6 cellular contexts compared by ENCODE assay signal in genomic region chr5:177402271-177403043, GRCh38. TPM values are rescaled to one million over a fixed set of nuclear protein-coding genes. Genes with fewer than 3 reads are reported as not detected.
DNase-seq lines count a peak whose midpoint lies in the region; ATAC-seq and TF ChIP-seq lines count a peak whose summit lies in the region.

No MANE protein-coding gene starts in this region.

- intact Hi-C loops in Panc1 (cut with micrococcal nuclease; ENCODE audit: unreplicated experiment), result loop anchor here (2.0 kb wide), 1 partner anchor 54 kb away; no protein-coding TSS in a partner anchor
- intact Hi-C loops in body of pancreas (cut with DNase I), result no loop called here

- WGBS in body of pancreas, 2 donors, result 4 to 8% methylated on average over 7 to 48 of the region's 49 CpGs

- peaks cover 0 to 9% (median 0%) of the 10 kb centered on the region in 5 donors for H3K27me3 Mint-ChIP-seq in naive thymus-derived CD8-positive, alpha-beta T cell

- BruUV-seq in Panc1 (replicated peaks; lab: Mats Ljungman, UMichigan), result no TSS peak

- H3K4me1 ChIP-seq in Panc1 (ENCODE audit: control insufficient read depth, insufficient read depth, low read length) (peaks cover 10% of the 10 kb centered on the region), body of pancreas (peaks cover 37% of the 10 kb centered on the region)

- DNase-seq in H7 (peak; percentile 96), Panc1 (ENCODE audit: low read depth, low spot score) (no peak), body of pancreas (peak; percentile 78 to 85 (median 84)), GF-D8 (lab: John Stamatoyannopoulos, UW) (no peak)
- DNase-seq in naive thymus-derived CD8-positive, alpha-beta T cell, result peak; percentile 45 to 82 (median 54)

- peak overlapping the region in 4 of 10 donors; percentile 51 to 88 (median 58) for H3K27ac Mint-ChIP-seq in naive thymus-derived CD8-positive, alpha-beta T cell

- H3K4me3 ChIP-seq in H7 (ENCODE audit: insufficient read depth, low read depth, low read length) (peak overlapping the region; percentile 60), Panc1 (ENCODE audit: low read depth in 2 of 2, low read length in 2 of 2) (peak overlapping the region; percentile 60 to 86), body of pancreas (no peak overlapping the region)

- H3K27ac ChIP-seq in Panc1 (ENCODE audit: low read length) (peak overlapping the region; percentile 72), body of pancreas (no peak overlapping the region)

- H3K36me3 Mint-ChIP-seq in naive thymus-derived CD8-positive, alpha-beta T cell, result no peaks in the 10 kb centered on the region

- peak overlapping the region; percentile 75 to 89 (median 82) for H3K4me3 Mint-ChIP-seq in naive thymus-derived CD8-positive, alpha-beta T cell

- TF ChIP-seq POLR2A in body of pancreas (IDR thresholded peaks at IDR 0.05), result no peak

- peak; percentile 19 for TF ChIP-seq CTCF in Panc1 (IDR thresholded peaks at IDR 0.05)
- peak; percentile 18 to 73 (median 58) for TF ChIP-seq CTCF in body of pancreas (IDR thresholded peaks at IDR 0.05)

- CTCF ChIA-PET in Panc1 (lab: Charles Lee), result interaction anchor here (0.6 to 4.3 kb wide), 12 partner anchors 10 to 289 kb away, joined by 3 to 34 read pairs (median 4); partner anchors contain the start of gene GRK6

- H3K9me3 ChIP-seq in Panc1 (ENCODE audit: control insufficient read depth, insufficient read depth, low read depth, low read length) (no peaks in the 10 kb centered on the region), body of pancreas (no peaks in the 10 kb centered on the region)

- in situ Hi-C loops in Panc1 (cut with HindIII; ENCODE audit: low pct_unique_long_range_greater_than_20kb, low sequenced_read_pairs), result no loop called here

- H3K27me3 ChIP-seq in H7 (ENCODE audit: control insufficient read depth, insufficient read depth, low read length) (peaks cover 51% of the 10 kb centered on the region), Panc1 (ENCODE audit: control insufficient read depth, insufficient read depth, low read length) (no peaks in the 10 kb centered on the region), body of pancreas (peaks cover 0 to 18% of the 10 kb centered on the region in 2 donors)

- H3K4me1 Mint-ChIP-seq in naive thymus-derived CD8-positive, alpha-beta T cell, result peaks cover 2 to 47% (median 36%) of the 10 kb centered on the region in 4 donors

- ATAC-seq in Panc1, result peak; percentile 79
- peak; percentile 69 for ATAC-seq in body of pancreas
- ATAC-seq in naive thymus-derived CD8-positive, alpha-beta T cell, result peak; percentile 44 to 53
- no peak for ATAC-seq in HG02981 (IDR thresholded peaks at IDR 0.05; ENCODE audit: unreplicated experiment)

- POLR2A ChIA-PET in Panc1 (lab: Charles Lee), result interaction anchor here (0.6 to 0.8 kb wide), 3 partner anchors 70 to 143 kb away, joined by 3 to 8 read pairs (median 7); no protein-coding TSS in a partner anchor
- POLR2A ChIA-PET in naive thymus-derived CD8-positive, alpha-beta T cell (lab: Charles Lee), result interaction anchor here (0.6 to 34.6 kb wide), 17 partner anchors 9 to 98 kb away, joined by 3 to 1530 read pairs (median 4); partner anchors contain the start of genes GRK6, MXD3, PDLIM7 and PRR7

- H3K36me3 ChIP-seq in H7 (replicated peaks; ENCODE audit: control insufficient read depth, insufficient read depth, low read length) (no peaks in the 10 kb centered on the region), Panc1 (ENCODE audit: control insufficient read depth, insufficient read depth, low read length) (no peaks in the 10 kb centered on the region), body of pancreas (replicated peaks in 1 of 2; ENCODE audit: insufficient read depth in 1 of 2, low read depth in 2 of 2) (no peaks in the 10 kb centered on the region)

- H3K9me3 Mint-ChIP-seq in naive thymus-derived CD8-positive, alpha-beta T cell, result no peaks in the 10 kb centered on the region

RNA-seq across cellular contexts. Expression of gene PFN3, which starts 2.0 kb away (rescaled TPM):
- total RNA-seq in H7 (2014; rRNA removed; shearing (Covaris generic)), result not detected in 2 replicates
- total RNA-seq in Panc1 (2021; ENCODE audit: unreplicated experiment) (not detected), body of pancreas (not detected)
- not detected for polyA plus RNA-seq in Panc1 (2012; ENCODE audit: insufficient read length)
- not detected for total RNA-seq in naive thymus-derived CD8-positive, alpha-beta T cell
- not detected for polyA plus RNA-seq in naive thymus-derived CD8-positive, alpha-beta T cell

RNA-seq across cellular contexts. Expression of gene F12, which starts 6.9 kb away (rescaled TPM):
- 3.2 and 3.7 TPM in 2 replicates for total RNA-seq in H7 (2014; rRNA removed; shearing (Covaris generic))
- total RNA-seq in Panc1 (2021; ENCODE audit: unreplicated experiment) (13.4 TPM), body of pancreas (1 to 10 TPM in 1 of 2 donors, under 1 TPM in 1; 0.33 to 4.4 TPM)
- 51.9 TPM for polyA plus RNA-seq in Panc1 (2012; ENCODE audit: insufficient read length)
- not detected for total RNA-seq in naive thymus-derived CD8-positive, alpha-beta T cell
- under 1 TPM; 0.21 to 0.26 (median 0.25) TPM for polyA plus RNA-seq in naive thymus-derived CD8-positive, alpha-beta T cell

RNA-seq across cellular contexts. Expression of gene SLC34A1, which starts 18.2 kb away (rescaled TPM):
- total RNA-seq in H7 (2014; rRNA removed; shearing (Covaris generic)), result not detected in 2 replicates
- total RNA-seq in Panc1 (2021; ENCODE audit: unreplicated experiment) (not detected), body of pancreas (not detected)
- not detected for polyA plus RNA-seq in Panc1 (2012; ENCODE audit: insufficient read length)
- total RNA-seq in naive thymus-derived CD8-positive, alpha-beta T cell, result under 1 TPM; 0.16 to 0.25 TPM
- not detected for polyA plus RNA-seq in naive thymus-derived CD8-positive, alpha-beta T cell

RNA-seq across cellular contexts. Expression of gene GRK6, which starts 24.0 kb away (rescaled TPM):
- 62.4 and 66.8 TPM in 2 replicates for total RNA-seq in H7 (2014; rRNA removed; shearing (Covaris generic))
- total RNA-seq in Panc1 (2021; ENCODE audit: unreplicated experiment), result 56.1 TPM
- 68.7 TPM for polyA plus RNA-seq in Panc1 (2012; ENCODE audit: insufficient read length)
- total RNA-seq in body of pancreas, result 10 to 100 TPM; 13.7 to 20.8 TPM
- total RNA-seq in naive thymus-derived CD8-positive, alpha-beta T cell, result 100 to 1,000 TPM; 176 to 181 TPM
- polyA plus RNA-seq in naive thymus-derived CD8-positive, alpha-beta T cell, result 100 to 1,000 TPM in 2 of 3 donors, 10 to 100 TPM in 1; 83.1 to 204 (median 104) TPM

RNA-seq across cellular contexts. Expression of gene PRR7, which starts 44.2 kb away (rescaled TPM):
- total RNA-seq in H7 (2014; rRNA removed; shearing (Covaris generic)), result 11.4 and 12.1 TPM in 2 replicates
- total RNA-seq in Panc1 (2021; ENCODE audit: unreplicated experiment) (39.2 TPM), body of pancreas (1 to 10 TPM in 1 of 2 donors, under 1 TPM in 1; 0.78 to 1.3 TPM)
- 61.1 TPM for polyA plus RNA-seq in Panc1 (2012; ENCODE audit: insufficient read length)
- total RNA-seq in naive thymus-derived CD8-positive, alpha-beta T cell, result 1 to 10 TPM; 7.6 to 7.7 TPM
- 10 to 100 TPM; 14.6 to 21.6 (median 20.6) TPM for polyA plus RNA-seq in naive thymus-derived CD8-positive, alpha-beta T cell

Comparison
In these comparisons a context has a peak if more than half of its experiments do, and no peak if none do; other contexts are left out.
1. DNase-seq: peak in H7 (single experiment), body of pancreas (4 of 4) and naive thymus-derived CD8-positive, alpha-beta T cell (10 of 10); none in Panc1 (single experiment) and GF-D8 (single experiment).
2. H3K4me3 ChIP-seq: peak in H7 (single experiment) and Panc1 (2 of 2); none in body of pancreas (0 of 2).